6 cellular contexts compared by ENCODE assay signal in genomic region chr19:13286195-13286985, GRCh38.
"Had no signal": no experiment of that assay in that cellular context is flagged by ENCODE, and none has a peak within 500 bp of the region (broad histone marks: within the 10 kb centered on the region; RNA-seq: fewer than 3 reads in every experiment).

No MANE protein-coding gene starts in this region.

- DNase-seq: GM23248, GOT3, H9, HCEC 1CT, KG1 had no signal

- H3K4me3 ChIP-seq: GM23248 had no signal

- H2AFZ ChIP-seq: GM23248 had no signal

- FAIRE-seq: HTR-8/SVneo had no signal

- H3K9ac ChIP-seq: GM23248 had no signal

- H3K27ac ChIP-seq: GM23248 had no signal
